Comparison of ENCODE assay signal across 12 cellular contexts in genomic region chr4:1021386-1022050, GRCh38. TPM values are rescaled to one million over a fixed set of nuclear protein-coding genes. Genes with fewer than 3 reads are reported as not detected.
A peak's percentile ranks its signal among the peaks of the same experiment; 100 is the strongest.
DNase-seq lines count a peak whose midpoint lies in the region; ATAC-seq and TF ChIP-seq lines count a peak whose summit lies in the region.
"Had no signal": no experiment of that assay in that cellular context is flagged by ENCODE, and none has a peak within 500 bp of the region (broad histone marks: within the 10 kb centered on the region; RNA-seq: fewer than 3 reads in every experiment).

No MANE protein-coding gene starts in this region.

- no peak overlapping the region for H2BK12ac ChIP-seq in neuronal stem cell (ENCODE audit: low read length)

- H3K27ac ChIP-seq in neuronal stem cell (replicated peaks; ENCODE audit: low read length) (no peak overlapping the region), tibial artery (no peak overlapping the region)
- H3K27ac ChIP-seq: KMS-11 had no signal

- intact Hi-C loops in tibial artery (cut with DNase I; ENCODE audit: low total_unique reads), result no loop called here

- peak overlapping the region; percentile 61 for H2AK5ac ChIP-seq in neuronal stem cell (ENCODE audit: low read depth, low read length)

- peaks cover 43% of the 10 kb centered on the region for H3K79me1 ChIP-seq in neuronal stem cell (ENCODE audit: low read depth, low read length)

- no peak overlapping the region for H3K4me2 ChIP-seq in neuronal stem cell (ENCODE audit: insufficient read depth, low read length, poor library complexity, severe bottlenecking)
- H3K4me2 ChIP-seq: KMS-11 had no signal

- DNase-seq in neuronal stem cell (ENCODE audit: low spot score), result no peak
- DNase-seq in retina, result no peak
- no peak for DNase-seq in iPS-NIHi11 (ENCODE audit: low spot score)
- DNase-seq in G401 (ENCODE audit: low spot score), result no peak
- DNase-seq in tibial artery, result no peak
- DNase-seq: activated CD4-positive, alpha-beta T cell treated with anti-CD3 and anti-CD28 coated beads, Interleukin-2, amount 10 ng/mL, durations not matched to agents 24 days and 14 days; effector memory CD4-positive, alpha-beta T cell; NCI-H2227 treated with DMSO at 0.1 percent for 48 hours had no signal

- H3K4me3 ChIP-seq in neuronal stem cell (ENCODE audit: low read length in 2 of 2) (no peak overlapping the region), tibial artery (no peak overlapping the region)

- no peak overlapping the region for H2BK120ac ChIP-seq in neuronal stem cell (ENCODE audit: low read depth, low read length)

- no peak overlapping the region for H4K91ac ChIP-seq in neuronal stem cell (ENCODE audit: low read depth, low read length, poor library complexity)

- TF ChIP-seq CTCF in tibial artery (IDR thresholded peaks at IDR 0.05), result no peak

- no peak overlapping the region for H4K8ac ChIP-seq in neuronal stem cell (ENCODE audit: low read depth, low read length)

- H3K18ac ChIP-seq in neuronal stem cell (ENCODE audit: low read length), result peak overlapping the region; percentile 41

- peak; percentile 84 for ATAC-seq in GM18907 (IDR thresholded peaks at IDR 0.05; ENCODE audit: unreplicated experiment)
- peak; percentile 81 for ATAC-seq in GM21825 (IDR thresholded peaks at IDR 0.05; ENCODE audit: unreplicated experiment)
- peak; percentile 83 for ATAC-seq in HG03354 (IDR thresholded peaks at IDR 0.05; ENCODE audit: poor library complexity, severe bottlenecking, unreplicated experiment)

- no peak overlapping the region for H2BK15ac ChIP-seq in neuronal stem cell (ENCODE audit: low read length)

- H3K23ac ChIP-seq in neuronal stem cell (ENCODE audit: low read depth, low read length, poor library complexity), result no peak overlapping the region

- no peak overlapping the region for H2BK5ac ChIP-seq in neuronal stem cell (ENCODE audit: low read length)

- H2AFZ ChIP-seq in neuronal stem cell (ENCODE audit: low read length), result no peak overlapping the region

- H3K36me3 ChIP-seq in neuronal stem cell (replicated peaks in 1 of 2; ENCODE audit: control insufficient read depth in 2 of 2, insufficient read depth in 2 of 2, low read length in 2 of 2) (peaks cover 23 to 29% of the 10 kb centered on the region in 2 donors), tibial artery (peaks cover 12 to 42% (median 36%) of the 10 kb centered on the region in 3 donors)

- H3K9me3 ChIP-seq in neuronal stem cell (replicated peaks in 1 of 2; ENCODE audit: control insufficient read depth in 2 of 2, insufficient read depth in 1 of 2, low read depth in 1 of 2, low read length in 2 of 2), result peaks cover 0 to 11% of the 10 kb centered on the region in 2 donors
- no peaks in the 10 kb centered on the region for H3K9me3 ChIP-seq in tibial artery

- H3K27me3 ChIP-seq in neuronal stem cell (ENCODE audit: control insufficient read depth in 3 of 3, insufficient read depth in 3 of 3, low read depth in 1 of 3, low read length in 3 of 3) (no peaks in the 10 kb centered on the region), tibial artery (no peaks in the 10 kb centered on the region)

- H3K4me1 ChIP-seq in neuronal stem cell (ENCODE audit: control insufficient read depth in 2 of 2, insufficient read depth in 1 of 2, low read depth in 1 of 2, low read length in 2 of 2), result peaks cover 27 to 38% of the 10 kb centered on the region in 2 donors
- peaks cover 0 to 11% (median 0%) of the 10 kb centered on the region in 4 donors for H3K4me1 ChIP-seq in tibial artery

- WGBS in neuronal stem cell (ENCODE audit: extremely low coverage in 2 of 2, insufficient read length in 2 of 2, insufficient replicate concordance in 1 of 2), 2 donors, result no CpG with 5 or more reads among the region's 19 CpGs

- no peak overlapping the region for H3K14ac ChIP-seq in neuronal stem cell (ENCODE audit: low read length)

- in situ Hi-C loops in G401 (cut with HindIII; ENCODE audit: low sequenced_read_pairs), result no loop called here

- H3K9ac ChIP-seq in neuronal stem cell (ENCODE audit: low read depth, low read length, poor library complexity), result no peak overlapping the region
- H3K9ac ChIP-seq: KMS-11 had no signal

- H3K4ac ChIP-seq in neuronal stem cell (ENCODE audit: low read length), result no peak overlapping the region

RNA-seq across cellular contexts. Expression of gene FGFRL1, which starts 10.1 kb away (rescaled TPM):
- polyA plus RNA-seq in neuronal stem cell (2013, experiment 1 of 2), result 67.8 TPM
- 66.3 TPM for polyA plus RNA-seq in neuronal stem cell (2013, experiment 2 of 2)
- 23.9 and 28.5 TPM in 2 replicates for total RNA-seq in G401 (2014; rRNA removed; shearing (Covaris generic))

RNA-seq across cellular contexts. Expression of gene SLC26A1, which starts 28.3 kb away (rescaled TPM):
- polyA plus RNA-seq in neuronal stem cell (2013, experiment 1 of 2), result 0.13 TPM
- polyA plus RNA-seq in neuronal stem cell (2013, experiment 2 of 2), result 0.15 TPM
- total RNA-seq in G401 (2014; rRNA removed; shearing (Covaris generic)), result 0.74 and 0.85 TPM in 2 replicates
- total RNA-seq: activated CD4-positive, alpha-beta T cell treated with anti-CD3 and anti-CD28 coated beads, Interleukin-2, amount 10 ng/mL, durations not matched to agents 24 days and 14 days had no signal

RNA-seq across cellular contexts. Expression of gene IDUA, which starts 34.7 kb away (rescaled TPM):
- 6.9 TPM for polyA plus RNA-seq in neuronal stem cell (2013, experiment 1 of 2)
- polyA plus RNA-seq in neuronal stem cell (2013, experiment 2 of 2), result 5.7 TPM
- total RNA-seq in G401 (2014; rRNA removed; shearing (Covaris generic)), result 3.0 and 3.8 TPM in 2 replicates

RNA-seq across cellular contexts. Expression of gene DGKQ, which starts 48.1 kb away (rescaled TPM):
- polyA plus RNA-seq in neuronal stem cell (2013, experiment 1 of 2), result 5.4 TPM
- 5.2 TPM for polyA plus RNA-seq in neuronal stem cell (2013, experiment 2 of 2)
- total RNA-seq in G401 (2014; rRNA removed; shearing (Covaris generic)), result 11.0 and 12.9 TPM in 2 replicates
